2 cellular contexts compared by ENCODE assay signal in the genomic region with DNA sequence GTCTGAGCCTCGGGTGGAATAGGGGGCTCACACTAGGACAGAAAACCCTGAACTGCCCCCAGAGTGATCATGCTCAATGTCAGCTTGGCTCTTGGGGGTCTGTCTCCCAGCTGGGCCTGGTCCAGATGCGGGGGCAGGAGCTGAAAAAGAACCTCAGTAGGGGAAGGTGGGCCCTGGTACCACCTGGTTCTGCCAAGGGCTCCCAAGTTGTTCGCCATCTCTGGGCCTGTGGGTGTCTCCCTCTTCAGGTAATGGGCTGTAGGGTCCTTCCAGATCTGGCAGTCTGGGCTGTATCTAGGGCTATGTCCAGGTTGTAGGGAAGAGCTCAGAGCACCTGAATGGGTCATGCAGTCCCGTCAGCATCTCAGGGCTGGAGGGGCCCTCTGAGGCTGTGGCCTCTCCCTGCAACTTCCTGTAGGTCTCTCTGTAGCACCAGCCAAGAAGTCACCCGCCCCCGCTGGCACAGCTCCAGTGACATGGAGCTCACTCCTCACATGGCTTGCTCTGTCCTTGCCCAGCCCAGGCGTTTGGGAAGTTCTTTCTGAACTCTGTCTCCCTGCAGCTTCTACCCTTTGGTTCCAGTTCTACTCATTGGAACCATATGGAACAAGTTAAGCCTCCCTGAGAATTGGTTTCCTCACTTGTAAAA.
A peak's percentile ranks its signal among the peaks of the same experiment; 100 is the strongest.
TF ChIP-seq lines count a peak whose summit lies in the region.

No MANE protein-coding gene starts in this region.

TF ChIP-seq in HCT116, 20 proteins besides CTCF, POLR2A, EP300 and RAD21:
- no peak for TF ChIP-seq CBX3 (IDR thresholded peaks at IDR 0.05; ENCODE audit: low read depth)
- TF ChIP-seq EGR1 (IDR thresholded peaks at IDR 0.05; ENCODE audit: low read depth): no peak

TF ChIP-seq in K562, 482 proteins besides CTCF, POLR2A, EP300 and RAD21:
- TF ChIP-seq NFIC (IDR thresholded peaks at IDR 0.05) (peak; percentile 62), MECOM (CRISPR knock-in tag; IDR thresholded peaks at IDR 0.05) (no peak)
